In genomic region chr20:34875657-34876160, GRCh38 we compare ENCODE assay signal across 8 cellular contexts. TPM values are rescaled to one million over a fixed set of nuclear protein-coding genes. Genes with fewer than 3 reads are reported as not detected.
A peak's percentile ranks its signal among the peaks of the same experiment; 100 is the strongest.
DNase-seq lines count a peak whose midpoint lies in the region; ATAC-seq and TF ChIP-seq lines count a peak whose summit lies in the region.

No MANE protein-coding gene starts in this region.

- H3K4me1 Mint-ChIP-seq in endodermal cell (peaks cover 24% of the 10 kb centered on the region), progenitor cell of endocrine pancreas (ENCODE audit: low read depth) (peaks cover 32% of the 10 kb centered on the region)

- TF ChIP-seq CTCF in GM12864 (IDR thresholded peaks at IDR 0.05; ENCODE audit: low read depth, low read length, missing control alignments) (peak; percentile 8), endodermal cell (conservative IDR thresholded peaks at IDR 0.05) (peak; percentile 58), progenitor cell of endocrine pancreas (IDR thresholded peaks at IDR 0.05; ENCODE audit: unreplicated experiment) (no peak)

- DNase-seq in GM12864 (ENCODE audit: low read depth) (peak; percentile 29), NT2/D1 (ENCODE audit: low read depth, low spot score) (no peak), endodermal cell (no peak), progenitor cell of endocrine pancreas (ENCODE audit: low spot score, unreplicated experiment) (no peak), iPS-NIHi7 (ENCODE audit: extremely low spot score) (no peak), NCI-H187 treated with DMSO at 0.1 percent for 48 hours (lab: John Stamatoyannopoulos, UW) (no peak), NCI-H1694 (lab: John Stamatoyannopoulos, UW) (no peak)

- H3K27ac Mint-ChIP-seq in endodermal cell (peak overlapping the region; percentile 85), progenitor cell of endocrine pancreas (peak overlapping the region; percentile 73)

- peak overlapping the region; percentile 81 for H3K4me3 ChIP-seq in GM12864 (ENCODE audit: low read depth, low read length)
- H3K4me3 ChIP-seq in NT2/D1 (ENCODE audit: insufficient read length, low read depth), result peak overlapping the region; percentile 9
- peak overlapping the region; percentile 85 for H3K4me3 ChIP-seq in endodermal cell (ENCODE audit: low read length)

- ATAC-seq in HG02759 (IDR thresholded peaks at IDR 0.05; ENCODE audit: unreplicated experiment), result no peak

- H3K9ac ChIP-seq in NT2/D1 (ENCODE audit: insufficient read length, low read depth), result no peak overlapping the region
- H3K9ac ChIP-seq in endodermal cell (ENCODE audit: extremely low read depth, low read length, poor library complexity, severe bottlenecking), result no peak overlapping the region

- 22 to 25% methylated on average over 8 to 10 of the region's 10 CpGs for WGBS in endodermal cell (ENCODE audit: insufficient coverage in 1 of 2, insufficient read length in 1 of 2), 2 experiments

- no peak overlapping the region for H3K27ac ChIP-seq in endodermal cell (ENCODE audit: low read depth, low read length)

- H3K27me3 ChIP-seq in NT2/D1 (ENCODE audit: insufficient read depth, insufficient read length) (peaks cover 41% of the 10 kb centered on the region), endodermal cell (ENCODE audit: control insufficient read depth, insufficient read depth, low read length, poor library complexity, severe bottlenecking) (peaks cover 17% of the 10 kb centered on the region)

- H3K9me3 ChIP-seq in NT2/D1 (ENCODE audit: insufficient read depth, low read length) (no peaks in the 10 kb centered on the region), endodermal cell (ENCODE audit: control insufficient read depth, low read length) (no peaks in the 10 kb centered on the region)

- H3K36me3 Mint-ChIP-seq in endodermal cell (ENCODE audit: low read depth), result peaks cover 1% of the 10 kb centered on the region
- H3K36me3 Mint-ChIP-seq in progenitor cell of endocrine pancreas (ENCODE audit: insufficient read depth), result peaks cover 3% of the 10 kb centered on the region

- H3K9me3 Mint-ChIP-seq in endodermal cell, result no peaks in the 10 kb centered on the region
- peaks cover 3% of the 10 kb centered on the region for H3K9me3 Mint-ChIP-seq in progenitor cell of endocrine pancreas (ENCODE audit: low read depth)

- H3K36me3 ChIP-seq in NT2/D1 (ENCODE audit: insufficient read depth, insufficient read length, low read length), result no peaks in the 10 kb centered on the region
- H3K36me3 ChIP-seq in endodermal cell (ENCODE audit: control insufficient read depth, insufficient read depth, low read length), result peaks cover 5% of the 10 kb centered on the region

- H3K4me3 Mint-ChIP-seq in endodermal cell (peak overlapping the region; percentile 82), progenitor cell of endocrine pancreas (ENCODE audit: low read depth) (peak overlapping the region; percentile 95)

- H3K4me1 ChIP-seq in NT2/D1 (ENCODE audit: insufficient read depth, insufficient read length) (peaks cover 4% of the 10 kb centered on the region), endodermal cell (ENCODE audit: control insufficient read depth, insufficient read depth, low read length) (no peaks in the 10 kb centered on the region)

- peaks cover 46% of the 10 kb centered on the region for H3K27me3 Mint-ChIP-seq in endodermal cell (ENCODE audit: insufficient read depth)
- H3K27me3 Mint-ChIP-seq in progenitor cell of endocrine pancreas, result peaks cover 32% of the 10 kb centered on the region

RNA-seq across cellular contexts. Expression of gene ACSS2, which starts 0.7 kb away (rescaled TPM):
- total RNA-seq in endodermal cell (10 to 100 TPM; 17.0 to 34.2 TPM), progenitor cell of endocrine pancreas (31.3 and 34.8 TPM in 2 replicates)
- polyA plus RNA-seq in endodermal cell (2013, experiment 1 of 2), result 50.9 TPM
- polyA plus RNA-seq in endodermal cell (2013, experiment 2 of 2), result 41.8 TPM

RNA-seq across cellular contexts. Expression of gene GGT7, which starts 3.1 kb away (rescaled TPM):
- total RNA-seq in endodermal cell (10 to 100 TPM; 31.8 to 43.3 TPM), progenitor cell of endocrine pancreas (58.4 and 59.1 TPM in 2 replicates)
- polyA plus RNA-seq in endodermal cell (2013, experiment 1 of 2), result 41.5 TPM
- polyA plus RNA-seq in endodermal cell (2013, experiment 2 of 2), result 36.6 TPM

RNA-seq across cellular contexts. Expression of gene NCOA6, which starts 50.3 kb away (rescaled TPM):
- total RNA-seq in endodermal cell, result 10 to 100 TPM; 27.1 to 37.4 TPM
- 34.9 TPM for polyA plus RNA-seq in endodermal cell (2013, experiment 1 of 2)
- polyA plus RNA-seq in endodermal cell (2013, experiment 2 of 2), result 38.0 TPM
- total RNA-seq in progenitor cell of endocrine pancreas, result 75.4 and 80.7 TPM in 2 replicates

Comparison
In these comparisons a context has a peak if more than half of its experiments do, and no peak if none do; other contexts are left out.
1. H3K4me3 ChIP-seq: peak in every context shown above with its lines; median percentile 85 in endodermal cell; 81 in GM12864; 9 in NT2/D1.